ENCODE assay signal across 28 cellular contexts in the genomic region with DNA sequence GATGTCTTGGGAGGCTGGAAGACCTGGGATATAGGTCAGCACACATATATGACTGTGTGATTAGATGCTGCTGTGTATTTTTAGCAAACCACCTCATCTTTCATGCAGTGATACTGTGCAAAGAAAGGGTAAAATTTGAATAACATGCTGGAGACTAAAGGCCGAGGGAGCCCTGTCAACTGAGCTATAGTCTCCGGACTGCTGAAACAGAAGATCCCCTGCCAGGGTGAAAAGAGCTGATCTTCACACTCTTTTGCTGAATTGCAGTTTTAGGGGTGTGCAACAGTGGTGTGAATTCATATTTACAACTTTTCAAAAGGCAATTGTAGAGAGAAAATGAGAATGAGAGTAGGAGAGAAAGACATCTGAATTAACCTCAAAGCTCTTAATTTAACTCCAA.
DNase-seq lines count a peak whose midpoint lies in the region; ATAC-seq, FAIRE-seq and TF ChIP-seq lines count a peak whose summit lies in the region.
"Had no signal": no experiment of that assay in that cellular context is flagged by ENCODE, and none has a peak within 500 bp of the region (broad histone marks: within the 10 kb centered on the region; RNA-seq: fewer than 3 reads in every experiment).

No MANE protein-coding gene starts in this region.

- H3K4me3 Mint-ChIP-seq in brain (no peak overlapping the region), neural crest cell (no peak overlapping the region)
- no peak overlapping the region for H3K4me3 Mint-ChIP-seq in effector memory CD8-positive, alpha-beta T cell
- H3K4me3 Mint-ChIP-seq: CD4-positive, alpha-beta memory T cell; HFFc6; IgD-negative memory B cell had no signal

- no peak overlapping the region for H3K18ac ChIP-seq in IMR-90 (ENCODE audit: low read depth, low read length)

- TF ChIP-seq EP300 in A549 (IDR thresholded peaks at IDR 0.05): no peak

- no peak overlapping the region for H2BK20ac ChIP-seq in IMR-90 (ENCODE audit: low read depth, low read length)

- H2BK5ac ChIP-seq in IMR-90 (ENCODE audit: low read depth, low read length, poor library complexity, severe bottlenecking): no peak overlapping the region

- H3K4me1 Mint-ChIP-seq in brain (peaks cover 43% of the 10 kb centered on the region), neural crest cell (peaks cover 11% of the 10 kb centered on the region)
- H3K4me1 Mint-ChIP-seq in effector memory CD8-positive, alpha-beta T cell (ENCODE audit: low read depth in 2 of 2): no peaks in the 10 kb centered on the region
- H3K4me1 Mint-ChIP-seq: CD4-positive, alpha-beta memory T cell; IgD-negative memory B cell had no signal

- H3K4ac ChIP-seq in IMR-90 (ENCODE audit: low read depth, low read length): no peak overlapping the region

- H3K9me3 ChIP-seq in A549 (no peaks in the 10 kb centered on the region), IMR-90 (ENCODE audit: control insufficient read depth, insufficient read depth, low read length) (no peaks in the 10 kb centered on the region)
- H3K9me3 ChIP-seq: HAP-1, Peyer's patch had no signal

- FAIRE-seq in A549 (lab: Jason Lieb, UNC) (no peak), urothelium cell line (lab: Jason Lieb, UNC) (no peak)
- FAIRE-seq: A204.1, GM18507 had no signal

- no peak overlapping the region for H3K9ac ChIP-seq in IMR-90 (ENCODE audit: low read depth, low read length)

- H3K27me3 Mint-ChIP-seq in brain: no peaks in the 10 kb centered on the region
- H3K27me3 Mint-ChIP-seq in neural crest cell (ENCODE audit: low read depth): no peaks in the 10 kb centered on the region
- peaks cover 23 to 56% of the 10 kb centered on the region in 2 donors for H3K27me3 Mint-ChIP-seq in effector memory CD8-positive, alpha-beta T cell

- no peaks in the 10 kb centered on the region for H3K9me3 Mint-ChIP-seq in brain
- no peaks in the 10 kb centered on the region for H3K9me3 Mint-ChIP-seq in neural crest cell
- H3K9me3 Mint-ChIP-seq in effector memory CD8-positive, alpha-beta T cell: no peaks in the 10 kb centered on the region

- no peak overlapping the region for H3K23ac ChIP-seq in IMR-90 (ENCODE audit: low read depth, low read length)

- H4K5ac ChIP-seq in IMR-90 (ENCODE audit: low read depth, low read length): no peak overlapping the region

- H2AFZ ChIP-seq in IMR-90 (replicated peaks; ENCODE audit: low read length, poor library complexity): no peak overlapping the region

- TF ChIP-seq POLR2A in A549 (IDR thresholded peaks at IDR 0.05; ENCODE audit: low read length) (no peak), IMR-90 (IDR thresholded peaks at IDR 0.05; ENCODE audit: low read depth, low read length) (no peak)

- H4K91ac ChIP-seq in IMR-90 (ENCODE audit: insufficient read depth, low read depth, low read length): no peak overlapping the region

- intact Hi-C loops in IMR-90 (cut with micrococcal nuclease): no loop called here

- H3K4me2 ChIP-seq in A549 (no peak overlapping the region), IMR-90 (ENCODE audit: low read depth, low read length) (no peak overlapping the region)

- CTCF ChIA-PET in A549 (lab: Yijun Ruan, JAX): interaction anchor here (0.6 to 2.4 kb wide), 3 partner anchors 11 to 1109 kb away, joined by 3 to 6 read pairs (median 4); no protein-coding TSS in a partner anchor
- CTCF ChIA-PET in IMR-90 (lab: Yijun Ruan, JAX): no interaction called here

- no peaks in the 10 kb centered on the region for H3K9me1 ChIP-seq in IMR-90 (ENCODE audit: insufficient read depth, low read length)

- ATAC-seq in A549 (no peak), IMR-90 (ENCODE audit: low read depth) (no peak), HG03108 (IDR thresholded peaks at IDR 0.05; ENCODE audit: unreplicated experiment) (no peak)
- no peak for ATAC-seq in effector memory CD8-positive, alpha-beta T cell (replicated peaks)

- TF ChIP-seq RAD21 in A549 (conservative IDR thresholded peaks at IDR 0.05 in 1 of 2, IDR thresholded peaks at IDR 0.05 in 1 of 2) (no peak), IMR-90 (IDR thresholded peaks at IDR 0.05; ENCODE audit: low read length) (no peak)

- no peaks in the 10 kb centered on the region for H4K20me1 ChIP-seq in IMR-90 (ENCODE audit: insufficient read depth, low read length)

- H3K4me1 ChIP-seq in A549 (no peaks in the 10 kb centered on the region), IMR-90 (ENCODE audit: control insufficient read depth, insufficient read depth, low read length) (no peaks in the 10 kb centered on the region)
- H3K4me1 ChIP-seq: Peyer's patch had no signal

- no peak overlapping the region for H2AK5ac ChIP-seq in IMR-90 (ENCODE audit: low read depth, low read length)

- H3K27ac Mint-ChIP-seq in brain: peak overlapping the region in 3 of 5 experiments; percentile 35 to 63 (median 36)
- peak overlapping the region; percentile 63 for H3K27ac Mint-ChIP-seq in neural crest cell (ENCODE audit: unreplicated experiment)
- no peak overlapping the region for H3K27ac Mint-ChIP-seq in effector memory CD8-positive, alpha-beta T cell
- H3K27ac Mint-ChIP-seq: HFFc6, IgD-negative memory B cell had no signal

- H3K36me3 Mint-ChIP-seq in brain (peaks cover 3% of the 10 kb centered on the region), neural crest cell (ENCODE audit: low read depth) (no peaks in the 10 kb centered on the region)
- no peaks in the 10 kb centered on the region for H3K36me3 Mint-ChIP-seq in effector memory CD8-positive, alpha-beta T cell (ENCODE audit: insufficient read depth)
- H3K36me3 Mint-ChIP-seq: CD4-positive, alpha-beta memory T cell; IgD-negative memory B cell had no signal

- 84% methylated on average over 2 of the region's 2 CpGs for WGBS in A549 (ENCODE audit: missing lambda C conversion rate)
- no CpG with 5 or more reads among the region's 2 CpGs for WGBS in IMR-90 (ENCODE audit: extremely low coverage in 2 of 2, insufficient read length in 1 of 2), 2 experiments

- DNase-seq in A549 (ENCODE audit: low read depth in 1 of 2, low spot score in 1 of 2): no peak
- DNase-seq in IMR-90: no peak
- no peak for DNase-seq in neural crest cell (ENCODE audit: low read depth, low spot score)
- DNase-seq in putamen (ENCODE audit: low spot score): no peak
- no peak for DNase-seq in urothelium cell line (ENCODE audit: low spot score)
- DNase-seq in effector memory CD8-positive, alpha-beta T cell: no peak
- DNase-seq: AML-193; C1 segment of cervical spinal cord; CD4-positive, alpha-beta memory T cell; COR-L47; DMS53; GOT3; HFFc6; Kasumi-1; NCI-H1105 treated with DMSO at 0.1 percent for 48 hours; NCI-H146; NCI-H2029; NCI-H446; NCI-H524 treated with DMSO at 0.1 percent for 48 hours; NCI-H82; Peyer's patch; SHP77 treated with DMSO at 0.1 percent for 48 hours had no signal

- no peak overlapping the region for H3K27ac ChIP-seq in A549
- H3K27ac ChIP-seq in IMR-90 (ENCODE audit: insufficient read depth, low read length): no peak overlapping the region
- H3K27ac ChIP-seq: Peyer's patch had no signal

- in situ Hi-C loops in IMR-90 (cut with MboI; ENCODE audit: low sequenced_read_pairs): no loop called here

- H3K56ac ChIP-seq in IMR-90 (ENCODE audit: extremely low read depth, insufficient read depth, low read length): no peak overlapping the region

- no peak overlapping the region for H2AK9ac ChIP-seq in IMR-90 (replicated peaks; ENCODE audit: low read depth, low read length, poor library complexity)

- H3K4me3 ChIP-seq in A549: no peak overlapping the region
- H3K4me3 ChIP-seq in IMR-90 (ENCODE audit: insufficient read depth, low read depth, low read length): no peak overlapping the region
- H3K4me3 ChIP-seq: HAP-1, Peyer's patch had no signal

- TF ChIP-seq CTCF in A549 (IDR thresholded peaks at IDR 0.05): no peak
- no peak for TF ChIP-seq CTCF in IMR-90 (conservative IDR thresholded peaks at IDR 0.05; ENCODE audit: low read depth, low read length)
- TF ChIP-seq CTCF in brain (conservative IDR thresholded peaks at IDR 0.05): no peak
- no peak for TF ChIP-seq CTCF in neural crest cell (conservative IDR thresholded peaks at IDR 0.05)

- no peak overlapping the region for H2BK120ac ChIP-seq in IMR-90 (ENCODE audit: low read depth, low read length)

- dilution Hi-C loops in IMR-90 (cut with HindIII; ENCODE audit: low sequenced_read_pairs, unreplicated experiment): no loop called here

- H3K79me1 ChIP-seq in IMR-90 (ENCODE audit: low read depth in 1 of 2, low read length in 2 of 2): no peaks in the 10 kb centered on the region

- no peak overlapping the region for H3K14ac ChIP-seq in IMR-90 (replicated peaks; ENCODE audit: low read depth, low read length)

- no peak overlapping the region for H2BK15ac ChIP-seq in IMR-90 (ENCODE audit: low read depth, low read length)

- POLR2A ChIA-PET in A549 (lab: Yijun Ruan, JAX): no interaction called here
- POLR2A ChIA-PET in IMR-90 (lab: Charles Lee; ENCODE audit: unreplicated experiment): interaction anchor here (0.5 kb wide), 1 partner anchor 370 kb away, joined by 3 read pairs; no protein-coding TSS in a partner anchor

- BruUV-seq in IMR-90 (replicated peaks; lab: Mats Ljungman, UMichigan): no TSS peak

- H3K27me3 ChIP-seq in IMR-90 (ENCODE audit: control insufficient read depth, insufficient read depth, low read length): no peaks in the 10 kb centered on the region; the same call in 1 of the 2 replicates
- H3K27me3 ChIP-seq: Peyer's patch had no signal

- no peak overlapping the region for H4K8ac ChIP-seq in IMR-90 (ENCODE audit: low read depth in 2 of 2, low read length in 2 of 2)

- no peaks in the 10 kb centered on the region for H3K36me3 ChIP-seq in IMR-90 (ENCODE audit: control insufficient read depth, insufficient read depth, low read length)
- H3K36me3 ChIP-seq: HAP-1, Peyer's patch had no signal

TF ChIP-seq in A549, 52 proteins besides CTCF, POLR2A, EP300 and RAD21:
- peak; percentile 66 for TF ChIP-seq MAFK (IDR thresholded peaks at IDR 0.05; ENCODE audit: partially characterized antibody)
- TF ChIP-seq HEYL (CRISPR knock-in tag; IDR thresholded peaks at IDR 0.05): no peak
TF ChIP-seq in A549: peak in this region for 1.

TF ChIP-seq in IMR-90, 13 proteins besides CTCF, POLR2A, EP300 and RAD21:
- no peak for TF ChIP-seq NFE2L2 (IDR thresholded peaks at IDR 0.05; ENCODE audit: low read depth, low read length)
- TF ChIP-seq MAFK (IDR thresholded peaks at IDR 0.05; ENCODE audit: low read depth, low read length): 0 out of 2 replicates have a peak, but pooled peaks have one; percentile 11
- TF ChIP-seq SMC3 (IDR thresholded peaks at IDR 0.05; ENCODE audit: low read depth, low read length): no peak
TF ChIP-seq in IMR-90: peak in this region for 1.

Comparison
In these comparisons a context has a peak if more than half of its experiments do, and no peak if none do; other contexts are left out.
1. H3K27ac Mint-ChIP-seq: peak in brain (3 of 5) and neural crest cell (single experiment); none in effector memory CD8-positive, alpha-beta T cell (0 of 2).